Comparison of ENCODE assay signal across 16 cellular contexts in genomic region chr11:9815486-9816136, GRCh38.
DNase-seq lines count a peak whose midpoint lies in the region; ATAC-seq, FAIRE-seq and TF ChIP-seq lines count a peak whose summit lies in the region.
"Had no signal": no experiment of that assay in that cellular context is flagged by ENCODE, and none has a peak within 500 bp of the region (broad histone marks: within the 10 kb centered on the region; RNA-seq: fewer than 3 reads in every experiment).

No MANE protein-coding gene starts in this region.

- H3K9me3 Mint-ChIP-seq in stimulated activated naive CD8-positive, alpha-beta T cell treated with anti-CD3 and anti-CD28 coated beads, Interleukin-15, amount 100 ng/mL, for 72 hours = no peaks in the 10 kb centered on the region
- H3K9me3 Mint-ChIP-seq: naive thymus-derived CD4-positive, alpha-beta T cell had no signal

- H3K27me3 ChIP-seq in keratinocyte (ENCODE audit: control insufficient read depth, extremely low read depth, insufficient read depth, low read length) (no peaks in the 10 kb centered on the region), HepG2 (ENCODE audit: control insufficient read depth in 1 of 2, insufficient read depth in 2 of 2, low read length in 2 of 2) (no peaks in the 10 kb centered on the region)
- H3K27me3 ChIP-seq: colonic mucosa, SJSA1 had no signal

- dilution Hi-C loops in keratinocyte (cut with MboI; ENCODE audit: extremely low pct_ligation_motif_present, low sequenced_read_pairs) = no loop called here

- no peak for TF ChIP-seq CTCF in astrocyte of the spinal cord (IDR thresholded peaks at IDR 0.05; ENCODE audit: low read depth, low read length)
- TF ChIP-seq CTCF in keratinocyte (optimal IDR thresholded peaks at IDR 0.05 in 1 of 3, IDR thresholded peaks at IDR 0.05 in 1 of 3, conservative IDR thresholded peaks at IDR 0.05 in 1 of 3; ENCODE audit: extremely low read depth in 1 of 3, insufficient read depth in 2 of 3, low read length in 3 of 3) = no peak
- no peak for TF ChIP-seq CTCF in HepG2 (CRISPR knock-in tag; IDR thresholded peaks at IDR 0.05)

- WGBS in HepG2 (ENCODE audit: low lambda C conversion rate) = 92% methylated on average over 6 of the region's 6 CpGs

- H3K9me3 ChIP-seq in keratinocyte (ENCODE audit: control insufficient read depth, low read depth, low read length) (no peaks in the 10 kb centered on the region), HepG2 (ENCODE audit: low read length) (no peaks in the 10 kb centered on the region)
- H3K9me3 ChIP-seq: colonic mucosa, SJSA1 had no signal

- peak; percentile 9 for ATAC-seq in stimulated activated naive CD8-positive, alpha-beta T cell treated with anti-CD3 and anti-CD28 coated beads, Interleukin-15, Interleukin-2, amounts not matched to agents 100 U/mL and 50 U/mL, for 24 hours
- ATAC-seq in stimulated activated naive CD8-positive, alpha-beta T cell treated with anti-CD3 and anti-CD28 coated beads, Interleukin-15, amount 100 ng/mL, for 72 hours = no peak
- ATAC-seq in HepG2 (no peak), GM21526 (IDR thresholded peaks at IDR 0.05; ENCODE audit: low FRiP score, unreplicated experiment) (no peak), GM21619 (IDR thresholded peaks at IDR 0.05; ENCODE audit: unreplicated experiment) (no peak)
- ATAC-seq: activated CD4-positive, alpha-beta T cell treated with anti-CD3 and anti-CD28 coated beads for 36 hours; naive thymus-derived CD4-positive, alpha-beta T cell had no signal

- H3K36me3 ChIP-seq in keratinocyte (ENCODE audit: control insufficient read depth in 2 of 2, extremely low read depth in 1 of 2, insufficient read depth in 2 of 2, low read length in 2 of 2) (no peaks in the 10 kb centered on the region), HepG2 (replicated peaks in 1 of 2; ENCODE audit: control insufficient read depth in 1 of 2, insufficient read depth in 2 of 2, low read length in 2 of 2) (peaks cover 0 to 4% of the 10 kb centered on the region in 2 experiments; a peak in 1 of 5 replicates)
- H3K36me3 ChIP-seq: colonic mucosa had no signal

- POLR2A ChIA-PET in HepG2 (lab: Yijun Ruan, JAX) = no interaction called here

- TF ChIP-seq RAD21 in HepG2 (CRISPR knock-in tag; IDR thresholded peaks at IDR 0.05) = no peak

- no peaks in the 10 kb centered on the region for H3K9me1 ChIP-seq in keratinocyte (ENCODE audit: control insufficient read depth, extremely low read depth, insufficient read depth, low read length)

- H3K4me1 ChIP-seq in keratinocyte (ENCODE audit: control insufficient read depth, extremely low read depth, insufficient read depth, low read length) (peaks cover 17% of the 10 kb centered on the region), HepG2 (ENCODE audit: insufficient read depth, low read length) (no peaks in the 10 kb centered on the region; the same call in 1 of the 2 replicates)
- H3K4me1 ChIP-seq: colonic mucosa had no signal

- H4K20me1 ChIP-seq in keratinocyte (ENCODE audit: control insufficient read depth, extremely low read depth, insufficient read depth, low read length) (no peaks in the 10 kb centered on the region), HepG2 (ENCODE audit: insufficient read depth, low read length) (no peaks in the 10 kb centered on the region)

- H3K4me2 ChIP-seq in keratinocyte (ENCODE audit: control insufficient read depth, extremely low read depth, insufficient read depth, low read depth, low read length) = peak overlapping the region; percentile 51
- no peak overlapping the region for H3K4me2 ChIP-seq in HepG2 (ENCODE audit: low read depth, low read length)

- H3K27ac Mint-ChIP-seq in stimulated activated naive CD8-positive, alpha-beta T cell treated with anti-CD3 and anti-CD28 coated beads, Interleukin-15, amount 100 ng/mL, for 72 hours = no peak overlapping the region
- H3K27ac Mint-ChIP-seq: activated CD4-positive, alpha-beta T cell treated with anti-CD3 and anti-CD28 coated beads for 36 hours had no signal

- TF ChIP-seq EP300 in HepG2 (IDR thresholded peaks at IDR 0.05; ENCODE audit: low read depth in 2 of 2, low read length in 2 of 2) = no peak
- TF ChIP-seq EP300 in HepG2 (CRISPR knock-in tag; IDR thresholded peaks at IDR 0.05; ENCODE audit: borderline replicate concordance) = no peak

- FAIRE-seq in keratinocyte (lab: Jason Lieb, UNC) (peak; percentile 98), HepG2 (lab: Jason Lieb, UNC) (no peak)

- H3K9ac ChIP-seq in keratinocyte (ENCODE audit: control insufficient read depth, extremely low read depth, insufficient read depth, low read length) = peak overlapping the region; percentile 14
- H3K9ac ChIP-seq in HepG2 (ENCODE audit: insufficient read depth, low read depth, low read length) = no peak overlapping the region

- H3K4me1 Mint-ChIP-seq in stimulated activated naive CD8-positive, alpha-beta T cell treated with anti-CD3 and anti-CD28 coated beads, Interleukin-15, amount 100 ng/mL, for 72 hours = no peaks in the 10 kb centered on the region
- H3K4me1 Mint-ChIP-seq: activated CD4-positive, alpha-beta T cell treated with anti-CD3 and anti-CD28 coated beads for 36 hours; naive thymus-derived CD4-positive, alpha-beta T cell had no signal

- no TSS peak for BruUV-seq in HepG2 (replicated peaks; lab: Mats Ljungman, UMichigan)

- H3K27ac ChIP-seq in keratinocyte (ENCODE audit: control insufficient read depth, insufficient read depth, low read length) (peak overlapping the region; percentile 64), HepG2 (ENCODE audit: extremely low read length, insufficient read depth, low read length) (no peak overlapping the region)
- H3K27ac ChIP-seq: colonic mucosa, SJSA1 had no signal

- intact Hi-C loops in HepG2 (cut with micrococcal nuclease; ENCODE audit: unreplicated experiment) = no loop called here

- H3K27me3 Mint-ChIP-seq in stimulated activated naive CD8-positive, alpha-beta T cell treated with anti-CD3 and anti-CD28 coated beads, Interleukin-15, amount 100 ng/mL, for 72 hours = no peaks in the 10 kb centered on the region
- H3K27me3 Mint-ChIP-seq: activated CD4-positive, alpha-beta T cell treated with anti-CD3 and anti-CD28 coated beads for 36 hours; naive thymus-derived CD4-positive, alpha-beta T cell had no signal

- CTCF ChIA-PET in HepG2 (lab: Yijun Ruan, JAX; ENCODE audit: low intra/inter-chr PET ratio, low total read pairs) = no interaction called here

- H3K79me2 ChIP-seq in keratinocyte (ENCODE audit: control insufficient read depth, insufficient read depth, low read length) = no peaks in the 10 kb centered on the region
- no peaks in the 10 kb centered on the region for H3K79me2 ChIP-seq in HepG2 (ENCODE audit: insufficient read depth, low read length)

- H2AFZ ChIP-seq in keratinocyte (ENCODE audit: control insufficient read depth, low read length) = no peak overlapping the region
- H2AFZ ChIP-seq in HepG2 (ENCODE audit: low read length) = no peak overlapping the region

- H3K4me3 ChIP-seq in astrocyte of the spinal cord (ENCODE audit: low read depth, low read length) (no peak overlapping the region), keratinocyte (ENCODE audit: control insufficient read depth in 2 of 3, extremely low read depth in 1 of 3, insufficient read depth in 2 of 3, low read depth in 1 of 3, low read length in 3 of 3) (no peak overlapping the region), HepG2 (replicated peaks in 1 of 3; ENCODE audit: insufficient read depth in 1 of 3, low read depth in 2 of 3, low read length in 3 of 3) (no peak overlapping the region)
- H3K4me3 ChIP-seq: colonic mucosa, SJSA1 had no signal

- TF ChIP-seq POLR2A in HepG2 (IDR thresholded peaks at IDR 0.05; ENCODE audit: insufficient read depth in 1 of 2, low read depth in 2 of 2, low read length in 2 of 2) = no peak

- in situ Hi-C loops in astrocyte of the spinal cord (cut with HindIII; ENCODE audit: low sequenced_read_pairs) = no loop called here
- in situ Hi-C loops in HepG2 (cut with HindIII; ENCODE audit: extremely low pct_ligation_motif_present, low pct_unique_long_range_greater_than_20kb) = no loop called here

- no peak for DNase-seq in stimulated activated naive CD8-positive, alpha-beta T cell treated with anti-CD3 and anti-CD28 coated beads, Interleukin-15, Interleukin-2, amounts not matched to agents 100 U/mL and 50 U/mL, for 24 hours
- DNase-seq in stimulated activated naive CD8-positive, alpha-beta T cell treated with anti-CD3 and anti-CD28 coated beads, Interleukin-15, amount 100 ng/mL, for 72 hours = no peak
- DNase-seq in astrocyte of the spinal cord (ENCODE audit: low read depth, low spot score) (peak; percentile 81), keratinocyte (ENCODE audit: low read depth, low spot score) (no peak), HepG2 (ENCODE audit: low spot score) (no peak), KG1 (lab: John Stamatoyannopoulos, UW) (no peak)
- DNase-seq: activated CD4-positive, alpha-beta T cell treated with anti-CD3 and anti-CD28 coated beads for 36 hours; activated effector memory CD4-positive, alpha-beta T cell treated with Interleukin-2 at 50 U/mL for 16 hours; colonic mucosa; GOT3; Karpas-422; naive thymus-derived CD4-positive, alpha-beta T cell; NCI-H526 had no signal

- no peak overlapping the region for H3K4me3 Mint-ChIP-seq in stimulated activated naive CD8-positive, alpha-beta T cell treated with anti-CD3 and anti-CD28 coated beads, Interleukin-15, amount 100 ng/mL, for 72 hours
- H3K4me3 Mint-ChIP-seq: activated CD4-positive, alpha-beta T cell treated with anti-CD3 and anti-CD28 coated beads for 36 hours; naive thymus-derived CD4-positive, alpha-beta T cell had no signal

TF ChIP-seq in HepG2, 621 proteins besides CTCF, POLR2A, EP300 and RAD21 (continues in another document):
- TF ChIP-seq ZSCAN29 (CRISPR knock-in tag; conservative IDR thresholded peaks at IDR 0.05) = no peak
- no peak for TF ChIP-seq ZNF451 (CRISPR knock-in tag; IDR thresholded peaks at IDR 0.05)
- TF ChIP-seq ZNF414 (CRISPR knock-in tag; IDR thresholded peaks at IDR 0.05) = no peak
